Comparison of ENCODE assay signal across 1 cellular context in genomic region chr5:66843065-66843464, GRCh38.
TF ChIP-seq lines count a peak whose summit lies in the region.

No MANE protein-coding gene starts in this region.

TF ChIP-seq in HEK293T, 16 proteins besides CTCF, POLR2A, EP300 and RAD21 (continued from another document):
- TF ChIP-seq PKNOX1 (IDR thresholded peaks at IDR 0.05) (no peak), TARDBP (IDR thresholded peaks at IDR 0.05) (no peak), ELF4 (IDR thresholded peaks at IDR 0.05) (no peak), HDGF (IDR thresholded peaks at IDR 0.05; ENCODE audit: borderline replicate concordance) (no peak), LEF1 (IDR thresholded peaks at IDR 0.05; ENCODE audit: borderline replicate concordance) (no peak), CTBP1 (IDR thresholded peaks at IDR 0.05; ENCODE audit: borderline replicate concordance) (no peak), L3MBTL2 (conservative IDR thresholded peaks at IDR 0.05) (no peak), ARNT (IDR thresholded peaks at IDR 0.05) (no peak), FOXA1 (IDR thresholded peaks at IDR 0.05) (no peak), FOXK2 (IDR thresholded peaks at IDR 0.05) (no peak)
